In the genomic region with DNA sequence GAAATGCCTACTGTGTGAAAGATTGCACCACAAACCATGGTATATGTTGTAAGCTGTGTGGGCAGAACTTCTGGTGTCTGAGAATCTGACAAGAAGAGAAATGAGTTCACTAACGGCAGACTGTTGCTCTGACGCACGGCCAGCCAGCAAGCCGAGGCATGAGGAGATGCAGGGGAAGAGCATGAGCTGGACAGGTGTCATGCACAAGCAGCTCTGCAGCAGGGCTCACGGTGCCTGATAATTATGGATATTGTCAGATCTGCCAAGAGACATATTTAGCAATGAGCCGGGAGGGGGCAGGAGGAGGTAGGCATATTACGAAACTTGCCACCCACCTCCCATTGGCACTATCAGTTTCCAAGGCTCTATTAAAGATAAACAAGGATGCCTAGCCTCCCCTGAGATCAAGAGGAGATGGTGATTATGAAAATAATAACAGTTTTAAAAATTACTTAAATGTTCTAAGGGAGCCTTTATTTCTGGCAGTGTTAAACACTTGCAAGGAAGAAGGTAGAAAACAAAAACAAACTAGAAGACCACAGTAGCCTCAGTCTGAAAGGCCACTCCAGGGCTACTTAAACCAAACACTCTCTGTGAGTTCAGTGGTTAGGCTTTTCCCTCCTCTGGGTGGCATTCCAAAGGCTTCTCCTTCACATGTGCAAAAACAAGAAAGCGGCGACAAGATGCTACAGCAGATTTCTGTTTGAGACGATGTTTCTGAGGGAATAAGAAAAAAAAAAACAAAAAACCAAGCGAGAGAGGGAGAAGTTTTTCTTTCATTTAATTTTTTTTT, we compare ENCODE assay signal across 1 cellular context.
TF ChIP-seq lines count a peak whose summit lies in the region.

No MANE protein-coding gene starts in this region.

TF ChIP-seq in GM23338, 12 proteins besides CTCF, POLR2A, EP300 and RAD21 (continued from another document):
- TF ChIP-seq, protein P1, sequence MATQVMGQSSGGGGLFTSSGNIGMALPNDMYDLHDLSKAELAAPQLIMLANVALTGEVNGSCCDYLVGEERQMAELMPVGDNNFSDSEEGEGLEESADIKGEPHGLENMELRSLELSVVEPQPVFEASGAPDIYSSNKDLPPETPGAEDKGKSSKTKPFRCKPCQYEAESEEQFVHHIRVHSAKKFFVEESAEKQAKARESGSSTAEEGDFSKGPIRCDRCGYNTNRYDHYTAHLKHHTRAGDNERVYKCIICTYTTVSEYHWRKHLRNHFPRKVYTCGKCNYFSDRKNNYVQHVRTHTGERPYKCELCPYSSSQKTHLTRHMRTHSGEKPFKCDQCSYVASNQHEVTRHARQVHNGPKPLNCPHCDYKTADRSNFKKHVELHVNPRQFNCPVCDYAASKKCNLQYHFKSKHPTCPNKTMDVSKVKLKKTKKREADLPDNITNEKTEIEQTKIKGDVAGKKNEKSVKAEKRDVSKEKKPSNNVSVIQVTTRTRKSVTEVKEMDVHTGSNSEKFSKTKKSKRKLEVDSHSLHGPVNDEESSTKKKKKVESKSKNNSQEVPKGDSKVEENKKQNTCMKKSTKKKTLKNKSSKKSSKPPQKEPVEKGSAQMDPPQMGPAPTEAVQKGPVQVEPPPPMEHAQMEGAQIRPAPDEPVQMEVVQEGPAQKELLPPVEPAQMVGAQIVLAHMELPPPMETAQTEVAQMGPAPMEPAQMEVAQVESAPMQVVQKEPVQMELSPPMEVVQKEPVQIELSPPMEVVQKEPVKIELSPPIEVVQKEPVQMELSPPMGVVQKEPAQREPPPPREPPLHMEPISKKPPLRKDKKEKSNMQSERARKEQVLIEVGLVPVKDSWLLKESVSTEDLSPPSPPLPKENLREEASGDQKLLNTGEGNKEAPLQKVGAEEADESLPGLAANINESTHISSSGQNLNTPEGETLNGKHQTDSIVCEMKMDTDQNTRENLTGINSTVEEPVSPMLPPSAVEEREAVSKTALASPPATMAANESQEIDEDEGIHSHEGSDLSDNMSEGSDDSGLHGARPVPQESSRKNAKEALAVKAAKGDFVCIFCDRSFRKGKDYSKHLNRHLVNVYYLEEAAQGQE (IDR thresholded peaks at IDR 0.05; ENCODE audit: unreplicated experiment): no peak
- no peak for TF ChIP-seq EZH2phosphoT487 (IDR thresholded peaks at IDR 0.05; ENCODE audit: unreplicated experiment)
- TF ChIP-seq EZH2 (IDR thresholded peaks at IDR 0.05; ENCODE audit: low read depth, unreplicated experiment): no peak
- no peak for TF ChIP-seq ZNF331 (CRISPR knock-in tag; IDR thresholded peaks at IDR 0.05; ENCODE audit: low read depth)
- TF ChIP-seq, protein P2, sequence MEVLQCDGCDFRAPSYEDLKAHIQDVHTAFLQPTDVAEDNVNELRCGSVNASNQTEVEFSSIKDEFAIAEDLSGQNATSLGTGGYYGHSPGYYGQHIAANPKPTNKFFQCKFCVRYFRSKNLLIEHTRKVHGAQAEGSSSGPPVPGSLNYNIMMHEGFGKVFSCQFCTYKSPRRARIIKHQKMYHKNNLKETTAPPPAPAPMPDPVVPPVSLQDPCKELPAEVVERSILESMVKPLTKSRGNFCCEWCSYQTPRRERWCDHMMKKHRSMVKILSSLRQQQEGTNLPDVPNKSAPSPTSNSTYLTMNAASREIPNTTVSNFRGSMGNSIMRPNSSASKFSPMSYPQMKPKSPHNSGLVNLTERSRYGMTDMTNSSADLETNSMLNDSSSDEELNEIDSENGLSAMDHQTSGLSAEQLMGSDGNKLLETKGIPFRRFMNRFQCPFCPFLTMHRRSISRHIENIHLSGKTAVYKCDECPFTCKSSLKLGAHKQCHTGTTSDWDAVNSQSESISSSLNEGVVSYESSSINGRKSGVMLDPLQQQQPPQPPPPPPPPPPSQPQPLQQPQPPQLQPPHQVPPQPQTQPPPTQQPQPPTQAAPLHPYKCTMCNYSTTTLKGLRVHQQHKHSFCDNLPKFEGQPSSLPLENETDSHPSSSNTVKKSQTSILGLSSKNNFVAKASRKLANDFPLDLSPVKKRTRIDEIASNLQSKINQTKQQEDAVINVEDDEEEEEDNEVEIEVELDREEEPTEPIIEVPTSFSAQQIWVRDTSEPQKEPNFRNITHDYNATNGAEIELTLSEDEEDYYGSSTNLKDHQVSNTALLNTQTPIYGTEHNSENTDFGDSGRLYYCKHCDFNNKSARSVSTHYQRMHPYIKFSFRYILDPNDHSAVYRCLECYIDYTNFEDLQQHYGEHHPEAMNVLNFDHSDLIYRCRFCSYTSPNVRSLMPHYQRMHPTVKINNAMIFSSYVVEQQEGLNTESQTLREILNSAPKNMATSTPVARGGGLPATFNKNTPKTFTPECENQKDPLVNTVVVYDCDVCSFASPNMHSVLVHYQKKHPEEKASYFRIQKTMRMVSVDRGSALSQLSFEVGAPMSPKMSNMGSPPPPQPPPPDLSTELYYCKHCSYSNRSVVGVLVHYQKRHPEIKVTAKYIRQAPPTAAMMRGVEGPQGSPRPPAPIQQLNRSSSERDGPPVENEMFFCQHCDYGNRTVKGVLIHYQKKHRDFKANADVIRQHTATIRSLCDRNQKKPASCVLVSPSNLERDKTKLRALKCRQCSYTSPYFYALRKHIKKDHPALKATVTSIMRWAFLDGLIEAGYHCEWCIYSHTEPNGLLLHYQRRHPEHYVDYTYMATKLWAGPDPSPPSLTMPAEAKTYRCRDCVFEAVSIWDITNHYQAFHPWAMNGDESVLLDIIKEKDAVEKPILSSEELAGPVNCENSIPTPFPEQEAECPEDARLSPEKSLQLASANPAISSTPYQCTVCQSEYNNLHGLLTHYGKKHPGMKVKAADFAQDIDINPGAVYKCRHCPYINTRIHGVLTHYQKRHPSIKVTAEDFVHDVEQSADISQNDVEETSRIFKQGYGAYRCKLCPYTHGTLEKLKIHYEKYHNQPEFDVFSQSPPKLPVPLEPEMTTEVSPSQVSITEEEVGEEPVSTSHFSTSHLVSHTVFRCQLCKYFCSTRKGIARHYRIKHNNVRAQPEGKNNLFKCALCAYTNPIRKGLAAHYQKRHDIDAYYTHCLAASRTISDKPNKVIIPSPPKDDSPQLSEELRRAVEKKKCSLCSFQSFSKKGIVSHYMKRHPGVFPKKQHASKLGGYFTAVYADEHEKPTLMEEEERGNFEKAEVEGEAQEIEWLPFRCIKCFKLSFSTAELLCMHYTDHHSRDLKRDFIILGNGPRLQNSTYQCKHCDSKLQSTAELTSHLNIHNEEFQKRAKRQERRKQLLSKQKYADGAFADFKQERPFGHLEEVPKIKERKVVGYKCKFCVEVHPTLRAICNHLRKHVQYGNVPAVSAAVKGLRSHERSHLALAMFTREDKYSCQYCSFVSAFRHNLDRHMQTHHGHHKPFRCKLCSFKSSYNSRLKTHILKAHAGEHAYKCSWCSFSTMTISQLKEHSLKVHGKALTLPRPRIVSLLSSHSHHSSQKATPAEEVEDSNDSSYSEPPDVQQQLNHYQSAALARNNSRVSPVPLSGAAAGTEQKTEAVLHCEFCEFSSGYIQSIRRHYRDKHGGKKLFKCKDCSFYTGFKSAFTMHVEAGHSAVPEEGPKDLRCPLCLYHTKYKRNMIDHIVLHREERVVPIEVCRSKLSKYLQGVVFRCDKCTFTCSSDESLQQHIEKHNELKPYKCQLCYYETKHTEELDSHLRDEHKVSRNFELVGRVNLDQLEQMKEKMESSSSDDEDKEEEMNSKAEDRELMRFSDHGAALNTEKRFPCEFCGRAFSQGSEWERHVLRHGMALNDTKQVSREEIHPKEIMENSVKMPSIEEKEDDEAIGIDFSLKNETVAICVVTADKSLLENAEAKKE (CRISPR knock-in tag; IDR thresholded peaks at IDR 0.05): no peak
- TF ChIP-seq, protein P3, sequence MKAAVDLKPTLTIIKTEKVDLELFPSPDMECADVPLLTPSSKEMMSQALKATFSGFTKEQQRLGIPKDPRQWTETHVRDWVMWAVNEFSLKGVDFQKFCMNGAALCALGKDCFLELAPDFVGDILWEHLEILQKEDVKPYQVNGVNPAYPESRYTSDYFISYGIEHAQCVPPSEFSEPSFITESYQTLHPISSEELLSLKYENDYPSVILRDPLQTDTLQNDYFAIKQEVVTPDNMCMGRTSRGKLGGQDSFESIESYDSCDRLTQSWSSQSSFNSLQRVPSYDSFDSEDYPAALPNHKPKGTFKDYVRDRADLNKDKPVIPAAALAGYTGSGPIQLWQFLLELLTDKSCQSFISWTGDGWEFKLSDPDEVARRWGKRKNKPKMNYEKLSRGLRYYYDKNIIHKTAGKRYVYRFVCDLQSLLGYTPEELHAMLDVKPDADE (IDR thresholded peaks at IDR 0.05): no peak
- no peak for TF ChIP-seq STAT1 (IDR thresholded peaks at IDR 0.05; ENCODE audit: unreplicated experiment)
- TF ChIP-seq ZNF114 (CRISPR knock-in tag; IDR thresholded peaks at IDR 0.05): no peak
